Comparison of ENCODE assay signal across 25 cellular contexts in the genomic region with DNA sequence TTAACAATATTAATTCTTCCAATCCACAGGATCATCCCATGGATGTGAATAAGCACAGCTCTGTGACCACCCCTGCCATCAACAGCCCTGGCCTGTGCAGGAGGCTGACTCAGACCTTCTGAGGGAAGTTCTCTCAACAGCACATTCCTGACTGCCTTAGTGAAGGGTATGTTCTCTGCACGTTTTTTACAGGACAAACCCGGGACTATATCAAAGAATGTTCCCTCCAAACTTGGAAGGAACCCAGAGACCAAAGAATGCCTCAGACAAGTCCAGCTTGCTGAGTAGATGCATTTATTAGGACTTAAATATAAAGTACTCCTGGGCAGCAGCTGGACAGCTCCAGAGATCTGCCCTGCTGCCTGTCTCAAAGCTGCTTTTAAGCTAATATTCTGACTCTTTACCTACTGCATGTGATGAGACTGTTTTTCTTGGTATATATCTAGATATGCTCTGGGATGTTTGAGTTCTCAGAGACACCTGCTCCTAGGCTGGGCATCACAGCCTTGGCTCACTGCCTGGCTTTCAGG.
DNase-seq lines count a peak whose midpoint lies in the region; ATAC-seq and TF ChIP-seq lines count a peak whose summit lies in the region.
"Had no signal": no experiment of that assay in that cellular context is flagged by ENCODE, and none has a peak within 500 bp of the region (broad histone marks: within the 10 kb centered on the region; RNA-seq: fewer than 3 reads in every experiment).

No MANE protein-coding gene starts in this region.

- no peak for TF ChIP-seq EP300 in SK-N-SH (IDR thresholded peaks at IDR 0.05; ENCODE audit: borderline replicate concordance in 1 of 2, low read depth in 1 of 2, low read length in 1 of 2)

- H3K79me2 ChIP-seq in GM23338 (replicated peaks; ENCODE audit: insufficient read depth) = no peaks in the 10 kb centered on the region
- no peaks in the 10 kb centered on the region for H3K79me2 ChIP-seq in hepatocyte
- no peaks in the 10 kb centered on the region for H3K79me2 ChIP-seq in SK-N-SH (ENCODE audit: insufficient read depth)

- no peaks in the 10 kb centered on the region for H3K36me3 Mint-ChIP-seq in GM23338 (ENCODE audit: low read depth)
- H3K36me3 Mint-ChIP-seq: CD4-positive, alpha-beta memory T cell had no signal

- H3K9me3 Mint-ChIP-seq in GM23338 = peaks cover 5% of the 10 kb centered on the region; the same call in 2 of the 3 replicates

- H3K27me3 ChIP-seq in GM23338 (ENCODE audit: insufficient read depth) (no peaks in the 10 kb centered on the region), hepatocyte (no peaks in the 10 kb centered on the region), SK-N-SH (ENCODE audit: insufficient read depth) (no peaks in the 10 kb centered on the region)

- H3K9me2 ChIP-seq in GM23338 (ENCODE audit: insufficient read depth) (no peaks in the 10 kb centered on the region), hepatocyte (replicated peaks; ENCODE audit: insufficient read depth) (no peaks in the 10 kb centered on the region), SK-N-SH (no peaks in the 10 kb centered on the region)

- H3K4me3 Mint-ChIP-seq in GM23338 = no peak overlapping the region
- H3K4me3 Mint-ChIP-seq: CD4-positive, alpha-beta memory T cell had no signal

- POLR2A ChIA-PET in SK-N-SH (lab: Yijun Ruan, JAX) = no interaction called here

- no peaks in the 10 kb centered on the region for H3F3A ChIP-seq in GM23338 (replicated peaks; ENCODE audit: low read depth)
- no peaks in the 10 kb centered on the region for H3F3A ChIP-seq in SK-N-SH (replicated peaks; ENCODE audit: insufficient read depth)

- DNase-seq in GM23338 (ENCODE audit: low spot score) (no peak), RKO (ENCODE audit: low spot score) (peak; percentile 14), hepatocyte (ENCODE audit: low spot score) (peak; percentile 21), non-pigmented ciliary epithelial cell (ENCODE audit: low read depth) (peak; percentile 3), SK-N-SH (no peak), NAMALWA (ENCODE audit: low spot score) (no peak), NCI-H146 treated with DMSO at 0.1 percent for 48 hours (lab: John Stamatoyannopoulos, UW; ENCODE audit: unreplicated experiment) (no peak)
- DNase-seq in stimulated activated CD4-positive, alpha-beta T cell treated with anti-CD3 and anti-CD28 coated beads, Interleukin-4, amount 100 ng/mL, for 24 hours = no peak
- DNase-seq: AML-193; C1 segment of cervical spinal cord; CD4-positive, alpha-beta memory T cell; COR-L47; Karpas-422; NCI-H1105; NCI-H1436 treated with DMSO at 0.1 percent for 48 hours; NCI-H1930; NCI-H446; NCI-H524 treated with DMSO at 0.1 percent for 48 hours; NCI-H82; NK-92 treated with Interleukin-12 subunit alpha and Interleukin-12 subunit beta, amount 100 ng/mL, for 24 hours; SHP77 had no signal

- CTCF ChIA-PET in SK-N-SH (lab: Yijun Ruan, JAX) = no interaction called here

- H3K4me3 ChIP-seq in GM23338 (no peak overlapping the region), hepatocyte (no peak overlapping the region), SK-N-SH (ENCODE audit: low read depth in 2 of 2, low read length in 1 of 2) (no peak overlapping the region)
- H3K4me3 ChIP-seq: GM12878 had no signal

- WGBS in hepatocyte (ENCODE audit: low lambda C conversion rate, missing lambda C conversion rate) = 53% methylated on average over 2 of the region's 2 CpGs
- WGBS in SK-N-SH (ENCODE audit: low lambda C conversion rate) = 0% methylated on average over 1 of the region's 2 CpGs

- no peaks in the 10 kb centered on the region for H3K4me1 ChIP-seq in GM23338 (ENCODE audit: insufficient read depth)
- no peaks in the 10 kb centered on the region for H3K4me1 ChIP-seq in hepatocyte (ENCODE audit: insufficient read depth)
- H3K4me1 ChIP-seq in SK-N-SH (ENCODE audit: control insufficient read depth in 1 of 2, insufficient read depth in 2 of 2, low read depth in 1 of 2, low read length in 1 of 2) = no peaks in the 10 kb centered on the region

- H3K27ac ChIP-seq in GM23338 (ENCODE audit: low read depth) (no peak overlapping the region), hepatocyte (no peak overlapping the region), SK-N-SH (ENCODE audit: low read depth in 2 of 2, low read length in 1 of 2) (no peak overlapping the region)
- H3K27ac ChIP-seq: HL-60, RWPE1 had no signal

- H3K4me1 Mint-ChIP-seq in GM23338 = no peaks in the 10 kb centered on the region
- H3K4me1 Mint-ChIP-seq: CD4-positive, alpha-beta memory T cell had no signal

- no peak overlapping the region for H3K9ac ChIP-seq in SK-N-SH

- TF ChIP-seq RAD21 in SK-N-SH (IDR thresholded peaks at IDR 0.05; ENCODE audit: low read length) = no peak

- H3K9me3 ChIP-seq in hepatocyte (ENCODE audit: low read depth) = no peaks in the 10 kb centered on the region
- no peaks in the 10 kb centered on the region for H3K9me3 ChIP-seq in SK-N-SH

- H2AFZ ChIP-seq in GM23338 (no peak overlapping the region), hepatocyte (no peak overlapping the region), SK-N-SH (ENCODE audit: low read depth) (no peak overlapping the region)

- TF ChIP-seq CTCF in GM23338 (conservative IDR thresholded peaks at IDR 0.05; ENCODE audit: low read depth in 2 of 2) = no peak
- no peak for TF ChIP-seq CTCF in hepatocyte (IDR thresholded peaks at IDR 0.05; ENCODE audit: poor library complexity)
- TF ChIP-seq CTCF in SK-N-SH (IDR thresholded peaks at IDR 0.05) = no peak

- no peak overlapping the region for H3K27ac Mint-ChIP-seq in GM23338
- H3K27ac Mint-ChIP-seq: CD4-positive, alpha-beta memory T cell had no signal

- H4K20me1 ChIP-seq in GM23338 (replicated peaks; ENCODE audit: insufficient read depth) (no peaks in the 10 kb centered on the region), hepatocyte (ENCODE audit: insufficient read depth, poor library complexity, severe bottlenecking) (no peaks in the 10 kb centered on the region), SK-N-SH (ENCODE audit: insufficient read depth) (no peaks in the 10 kb centered on the region)

- no peak overlapping the region for H3K4me2 ChIP-seq in GM23338
- H3K4me2 ChIP-seq in hepatocyte = no peak overlapping the region
- no peak overlapping the region for H3K4me2 ChIP-seq in SK-N-SH

- ATAC-seq in GM23338 = no peak
- ATAC-seq: GM12878, HCT116 had no signal

- H3K36me3 ChIP-seq in GM23338 (ENCODE audit: insufficient read depth) (no peaks in the 10 kb centered on the region), hepatocyte (replicated peaks; ENCODE audit: insufficient read depth, low read depth) (no peaks in the 10 kb centered on the region), SK-N-SH (replicated peaks in 1 of 2; ENCODE audit: control insufficient read depth in 1 of 2, insufficient read depth in 2 of 2, low read length in 1 of 2) (no peaks in the 10 kb centered on the region)

- H3K27me3 Mint-ChIP-seq in GM23338 (ENCODE audit: insufficient read depth, low read depth, poor library complexity) = no peaks in the 10 kb centered on the region
- H3K27me3 Mint-ChIP-seq: CD4-positive, alpha-beta memory T cell had no signal

TF ChIP-seq in GM23338, 12 proteins besides CTCF, POLR2A, EP300 and RAD21 (continues in another document):
- TF ChIP-seq, protein P1, sequence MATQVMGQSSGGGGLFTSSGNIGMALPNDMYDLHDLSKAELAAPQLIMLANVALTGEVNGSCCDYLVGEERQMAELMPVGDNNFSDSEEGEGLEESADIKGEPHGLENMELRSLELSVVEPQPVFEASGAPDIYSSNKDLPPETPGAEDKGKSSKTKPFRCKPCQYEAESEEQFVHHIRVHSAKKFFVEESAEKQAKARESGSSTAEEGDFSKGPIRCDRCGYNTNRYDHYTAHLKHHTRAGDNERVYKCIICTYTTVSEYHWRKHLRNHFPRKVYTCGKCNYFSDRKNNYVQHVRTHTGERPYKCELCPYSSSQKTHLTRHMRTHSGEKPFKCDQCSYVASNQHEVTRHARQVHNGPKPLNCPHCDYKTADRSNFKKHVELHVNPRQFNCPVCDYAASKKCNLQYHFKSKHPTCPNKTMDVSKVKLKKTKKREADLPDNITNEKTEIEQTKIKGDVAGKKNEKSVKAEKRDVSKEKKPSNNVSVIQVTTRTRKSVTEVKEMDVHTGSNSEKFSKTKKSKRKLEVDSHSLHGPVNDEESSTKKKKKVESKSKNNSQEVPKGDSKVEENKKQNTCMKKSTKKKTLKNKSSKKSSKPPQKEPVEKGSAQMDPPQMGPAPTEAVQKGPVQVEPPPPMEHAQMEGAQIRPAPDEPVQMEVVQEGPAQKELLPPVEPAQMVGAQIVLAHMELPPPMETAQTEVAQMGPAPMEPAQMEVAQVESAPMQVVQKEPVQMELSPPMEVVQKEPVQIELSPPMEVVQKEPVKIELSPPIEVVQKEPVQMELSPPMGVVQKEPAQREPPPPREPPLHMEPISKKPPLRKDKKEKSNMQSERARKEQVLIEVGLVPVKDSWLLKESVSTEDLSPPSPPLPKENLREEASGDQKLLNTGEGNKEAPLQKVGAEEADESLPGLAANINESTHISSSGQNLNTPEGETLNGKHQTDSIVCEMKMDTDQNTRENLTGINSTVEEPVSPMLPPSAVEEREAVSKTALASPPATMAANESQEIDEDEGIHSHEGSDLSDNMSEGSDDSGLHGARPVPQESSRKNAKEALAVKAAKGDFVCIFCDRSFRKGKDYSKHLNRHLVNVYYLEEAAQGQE (IDR thresholded peaks at IDR 0.05; ENCODE audit: unreplicated experiment) = peak; percentile 45

TF ChIP-seq in SK-N-SH, 30 proteins besides CTCF, POLR2A, EP300 and RAD21 (continues in another document):
- TF ChIP-seq MEF2A (IDR thresholded peaks at IDR 0.05; ENCODE audit: borderline replicate concordance, low read depth) (no peak), RXRA (IDR thresholded peaks at IDR 0.05; ENCODE audit: borderline replicate concordance, low read depth) (no peak), FOSL2 (IDR thresholded peaks at IDR 0.05; ENCODE audit: borderline replicate concordance, low read depth) (no peak), GATA2 (CRISPR knock-in tag; IDR thresholded peaks at IDR 0.05) (no peak), NRF1 (IDR thresholded peaks at IDR 0.05; ENCODE audit: low read depth, low read length) (no peak)
- TF ChIP-seq, protein P2, sequence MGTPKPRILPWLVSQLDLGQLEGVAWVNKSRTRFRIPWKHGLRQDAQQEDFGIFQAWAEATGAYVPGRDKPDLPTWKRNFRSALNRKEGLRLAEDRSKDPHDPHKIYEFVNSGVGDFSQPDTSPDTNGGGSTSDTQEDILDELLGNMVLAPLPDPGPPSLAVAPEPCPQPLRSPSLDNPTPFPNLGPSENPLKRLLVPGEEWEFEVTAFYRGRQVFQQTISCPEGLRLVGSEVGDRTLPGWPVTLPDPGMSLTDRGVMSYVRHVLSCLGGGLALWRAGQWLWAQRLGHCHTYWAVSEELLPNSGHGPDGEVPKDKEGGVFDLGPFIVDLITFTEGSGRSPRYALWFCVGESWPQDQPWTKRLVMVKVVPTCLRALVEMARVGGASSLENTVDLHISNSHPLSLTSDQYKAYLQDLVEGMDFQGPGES (IDR thresholded peaks at IDR 0.05; ENCODE audit: low read depth, low read length) = no peak
- TF ChIP-seq, protein P3, sequence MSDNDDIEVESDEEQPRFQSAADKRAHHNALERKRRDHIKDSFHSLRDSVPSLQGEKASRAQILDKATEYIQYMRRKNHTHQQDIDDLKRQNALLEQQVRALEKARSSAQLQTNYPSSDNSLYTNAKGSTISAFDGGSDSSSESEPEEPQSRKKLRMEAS (IDR thresholded peaks at IDR 0.05; ENCODE audit: low read depth) = no peak

Comparison
In these comparisons a context has a peak if more than half of its experiments do, and no peak if none do; other contexts are left out.
1. DNase-seq: peak in RKO (single experiment), hepatocyte (single experiment) and non-pigmented ciliary epithelial cell (single experiment); none in GM23338 (single experiment), SK-N-SH (single experiment), NAMALWA (single experiment), NCI-H146 treated with DMSO at 0.1 percent for 48 hours (single experiment) and stimulated activated CD4-positive, alpha-beta T cell treated with anti-CD3 and anti-CD28 coated beads, Interleukin-4, amount 100 ng/mL, for 24 hours (single experiment).